In the genomic region with DNA sequence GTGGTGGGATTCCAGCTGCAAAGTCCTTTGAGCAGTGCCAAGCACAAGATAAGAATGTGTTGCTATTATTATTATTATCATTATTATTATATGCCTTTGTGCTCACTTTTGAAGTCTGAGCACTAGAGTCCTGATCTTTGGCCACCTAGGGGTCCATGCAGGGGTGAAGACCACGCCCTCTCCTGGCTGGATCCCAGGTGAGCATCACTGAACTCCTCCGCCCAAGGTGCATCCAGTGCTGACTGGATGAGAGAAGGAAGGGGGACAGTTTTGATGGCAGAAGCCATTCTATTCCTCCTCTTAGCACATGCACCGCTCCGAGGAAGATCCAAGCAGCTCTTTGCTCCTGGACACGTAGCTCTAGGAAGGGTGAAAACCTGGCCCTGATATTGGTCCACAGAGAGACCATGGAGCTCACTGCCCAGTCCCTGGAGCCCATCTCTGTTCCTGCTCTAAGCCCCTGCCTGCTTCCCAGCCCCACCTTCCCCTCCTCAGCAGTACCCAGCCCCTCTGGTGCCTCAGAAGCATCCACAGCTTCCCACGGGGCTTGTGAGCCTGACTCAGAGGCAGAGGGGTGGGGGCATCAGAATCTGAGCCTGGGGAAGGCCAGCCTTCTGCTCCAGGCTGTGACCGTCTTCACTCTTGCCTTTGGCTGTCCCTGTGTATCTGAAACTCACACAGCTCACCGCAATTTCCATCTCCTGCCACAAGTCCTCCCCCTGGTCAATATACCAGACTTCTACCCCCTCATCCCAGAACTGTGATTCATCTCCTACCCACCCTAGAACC, we compare ENCODE assay signal across 39 cellular contexts. TPM values are rescaled to one million over a fixed set of nuclear protein-coding genes. Genes with fewer than 3 reads are reported as not detected.
DNase-seq lines count a peak whose midpoint lies in the region; ATAC-seq, FAIRE-seq and TF ChIP-seq lines count a peak whose summit lies in the region.
"Had no signal": no experiment of that assay in that cellular context is flagged by ENCODE, and none has a peak within 500 bp of the region (broad histone marks: within the 10 kb centered on the region; RNA-seq: fewer than 3 reads in every experiment).

No MANE protein-coding gene starts in this region.

- H4K91ac ChIP-seq in H1 (replicated peaks; ENCODE audit: insufficient read length, low read length): no peak overlapping the region

- H3K4me1 Mint-ChIP-seq in activated CD8-positive, alpha-beta T cell treated with anti-CD3 and anti-CD28 coated beads for 36 hours (ENCODE audit: low read depth): peaks cover 7% of the 10 kb centered on the region
- no peaks in the 10 kb centered on the region for H3K4me1 Mint-ChIP-seq in activated CD8-positive, alpha-beta T cell treated with anti-CD3 and anti-CD28 coated beads, Interleukin-2, amount 10 ng/mL, durations not matched to agents 7 days and 5 days (ENCODE audit: low read depth)
- peaks cover 14% of the 10 kb centered on the region for H3K4me1 Mint-ChIP-seq in neural crest cell

- TF ChIP-seq POLR2A in H1 (IDR thresholded peaks at IDR 0.05; ENCODE audit: control extremely low read depth in 1 of 2, low read depth in 2 of 2, low read length in 2 of 2): no peak
- TF ChIP-seq POLR2A in H54 (IDR thresholded peaks at IDR 0.05; ENCODE audit: low read depth, low read length): no peak

- TF ChIP-seq EP300 in H1 (IDR thresholded peaks at IDR 0.05; ENCODE audit: borderline replicate concordance in 1 of 2, low read depth in 2 of 2, low read length in 2 of 2): no peak

- no peak overlapping the region for H3K27ac ChIP-seq in H1 (ENCODE audit: low read depth, low read length)
- H3K27ac ChIP-seq: 22Rv1, breast epithelium, hepatocyte, pancreas, VCaP had no signal

- H2AFZ ChIP-seq in H1 (ENCODE audit: low read length): no peak overlapping the region
- H2AFZ ChIP-seq: GM23338, hepatocyte had no signal

- no peak overlapping the region for H4K8ac ChIP-seq in H1 (ENCODE audit: extremely low read depth, insufficient read depth, low read length)

- H3K79me1 ChIP-seq in H1 (ENCODE audit: low read depth, low read length): no peaks in the 10 kb centered on the region

- no peak overlapping the region for H3K4me2 ChIP-seq in H1 (ENCODE audit: insufficient read depth in 1 of 2, low read depth in 2 of 2, low read length in 2 of 2)
- H3K4me2 ChIP-seq: GM23338, hepatocyte had no signal

- H4K5ac ChIP-seq in H1 (ENCODE audit: insufficient read length, low read depth, low read length): no peak overlapping the region

- WGBS in H1 (ENCODE audit: extremely low coverage in 1 of 2, insufficient coverage in 1 of 2, insufficient read length in 1 of 2, insufficient replicate concordance in 2 of 2, low coverage in 1 of 2, low lambda C conversion rate in 2 of 2, missing lambda C conversion rate in 1 of 2), 2 experiments: 86% methylated on average over 8 of the region's 8 CpGs; no CpG with 5 or more reads in 1 of the 2 experiments

- CTCF ChIA-PET in activated CD8-positive, alpha-beta T cell treated with anti-CD3 and anti-CD28 coated beads for 36 hours (lab: Charles Lee): interaction anchor here (0.9 kb wide), 1 partner anchor 15 kb away, joined by 3 read pairs; no protein-coding TSS in a partner anchor
- CTCF ChIA-PET in activated CD8-positive, alpha-beta T cell treated with anti-CD3 and anti-CD28 coated beads, Interleukin-2, amount 10 ng/mL, durations not matched to agents 7 days and 5 days (lab: Charles Lee): no interaction called here
- CTCF ChIA-PET in H1 (lab: Charles Lee; ENCODE audit: partially characterized antibody): interaction anchor here (0.8 to 2.5 kb wide), 7 partner anchors 10 to 452 kb away, joined by 3 to 7 read pairs (median 4); no protein-coding TSS in a partner anchor

- no peaks in the 10 kb centered on the region for H4K20me1 ChIP-seq in H1 (replicated peaks in 1 of 2; ENCODE audit: control insufficient read depth in 1 of 2, insufficient read depth in 2 of 2, low read length in 2 of 2)

- H3K4ac ChIP-seq in H1 (replicated peaks; ENCODE audit: insufficient read length, low read depth, low read length): no peak overlapping the region

- no peak overlapping the region for H2BK5ac ChIP-seq in H1 (ENCODE audit: low read depth, low read length)

- no peak overlapping the region for H2AK5ac ChIP-seq in H1 (ENCODE audit: low read depth, low read length)

- H3K23ac ChIP-seq in H1 (ENCODE audit: insufficient read length): no peak overlapping the region

- FAIRE-seq in H1 (lab: Jason Lieb, UNC): no peak
- no peak for FAIRE-seq in H54 (lab: Jason Lieb, UNC)
- FAIRE-seq: colon, GM12891, pancreas had no signal

- no peak for TF ChIP-seq CTCF in activated CD8-positive, alpha-beta T cell treated with anti-CD3 and anti-CD28 coated beads for 36 hours (IDR thresholded peaks at IDR 0.05)
- TF ChIP-seq CTCF in H1 (IDR thresholded peaks at IDR 0.05; ENCODE audit: control extremely low read depth in 1 of 3, insufficient read depth in 1 of 3, low read depth in 1 of 3, low read length in 3 of 3) (peak in 2 of 3 experiments; percentile 21 to 22; a peak in 2 of 4 replicates), neural crest cell (conservative IDR thresholded peaks at IDR 0.05) (no peak)

- peaks cover 5% of the 10 kb centered on the region for H3K9me3 Mint-ChIP-seq in activated CD8-positive, alpha-beta T cell treated with anti-CD3 and anti-CD28 coated beads for 36 hours
- peaks cover 12% of the 10 kb centered on the region for H3K9me3 Mint-ChIP-seq in activated CD8-positive, alpha-beta T cell treated with anti-CD3 and anti-CD28 coated beads, Interleukin-2, amount 10 ng/mL, durations not matched to agents 7 days and 5 days (ENCODE audit: insufficient read depth)
- H3K9me3 Mint-ChIP-seq in neural crest cell: peaks cover 2% of the 10 kb centered on the region
- H3K9me3 Mint-ChIP-seq: activated CD4-positive, alpha-beta T cell treated with anti-CD3 and anti-CD28 coated beads, Interleukin-2, amount 10 ng/mL, durations not matched to agents 24 days and 14 days; GM23338 had no signal

- no peak overlapping the region for H2BK20ac ChIP-seq in H1 (ENCODE audit: low read length)

- POLR2A ChIA-PET in activated CD8-positive, alpha-beta T cell treated with anti-CD3 and anti-CD28 coated beads for 36 hours (lab: Charles Lee): no interaction called here
- POLR2A ChIA-PET in activated CD8-positive, alpha-beta T cell treated with anti-CD3 and anti-CD28 coated beads, Interleukin-2, amount 10 ng/mL, durations not matched to agents 7 days and 5 days (lab: Charles Lee): no interaction called here
- POLR2A ChIA-PET in H1 (lab: Charles Lee; ENCODE audit: partially characterized antibody): interaction anchor here (1.2 kb wide), 1 partner anchor 18 kb away, joined by 3 read pairs; no protein-coding TSS in a partner anchor

- no peak overlapping the region for H3K4me3 ChIP-seq in H1 (ENCODE audit: extremely low read depth in 1 of 4, insufficient read depth in 2 of 4, low read depth in 3 of 4, low read length in 4 of 4)
- H3K4me3 ChIP-seq: breast epithelium, GM23338, hepatocyte, pancreas had no signal

- no peak; a peak in 1 of 4 replicates for TF ChIP-seq RAD21 in H1 (IDR thresholded peaks at IDR 0.05 in 1 of 2, conservative IDR thresholded peaks at IDR 0.05 in 1 of 2; ENCODE audit: low read depth in 2 of 2, low read length in 2 of 2)

- intact Hi-C loops in activated CD8-positive, alpha-beta T cell treated with anti-CD3 and anti-CD28 coated beads for 36 hours (cut with micrococcal nuclease): no loop called here
- intact Hi-C loops in left colon (cut with DNase I, micrococcal nuclease): loop anchor here in 1 of 2 donors (10.0 kb wide), 1 partner anchor 65 kb away; no protein-coding TSS in a partner anchor

- peak; percentile 25 for ATAC-seq in activated CD8-positive, alpha-beta T cell treated with anti-CD3 and anti-CD28 coated beads for 36 hours
- ATAC-seq in activated CD8-positive, alpha-beta T cell treated with anti-CD3 and anti-CD28 coated beads, Interleukin-2, amount 10 ng/mL, durations not matched to agents 7 days and 5 days: no peak
- ATAC-seq in left colon: no peak
- ATAC-seq: GM23338; naive thymus-derived CD4-positive, alpha-beta T cell; pancreas; PC-3; right cardiac atrium; SK-N-SH treated with all-trans-retinoic acid at 6 μM for 48 hours had no signal

- H3K14ac ChIP-seq in H1 (ENCODE audit: insufficient read length): no peak overlapping the region

- no peaks in the 10 kb centered on the region for H3K23me2 ChIP-seq in H1 (ENCODE audit: low read depth, low read length)

- 0 out of 7 replicates have a peak, but pooled peaks cover 0 to 2% (median 0%) of the 10 kb centered on the region in 4 experiments for H3K4me1 ChIP-seq in H1 (replicated peaks in 1 of 4; ENCODE audit: control insufficient read depth in 3 of 4, insufficient read depth in 4 of 4, low read length in 3 of 4)

- H2BK12ac ChIP-seq in H1 (ENCODE audit: low read depth, low read length): no peak overlapping the region

- no peaks in the 10 kb centered on the region for H3K9me3 ChIP-seq in H1 (ENCODE audit: insufficient read depth in 2 of 2, low read depth in 1 of 2, low read length in 1 of 2)
- H3K9me3 ChIP-seq: breast epithelium, pancreas had no signal

- H3K27ac Mint-ChIP-seq in activated CD8-positive, alpha-beta T cell treated with anti-CD3 and anti-CD28 coated beads for 36 hours: no peak overlapping the region
- no peak overlapping the region for H3K27ac Mint-ChIP-seq in activated CD8-positive, alpha-beta T cell treated with anti-CD3 and anti-CD28 coated beads, Interleukin-2, amount 10 ng/mL, durations not matched to agents 7 days and 5 days
- peak overlapping the region; percentile 27 for H3K27ac Mint-ChIP-seq in neural crest cell (ENCODE audit: unreplicated experiment)
- H3K27ac Mint-ChIP-seq: activated CD4-positive, alpha-beta T cell treated with anti-CD3 and anti-CD28 coated beads, Interleukin-2, amount 10 ng/mL, durations not matched to agents 24 days and 14 days; CD4-positive, alpha-beta memory T cell; GM23338; IgD-negative memory B cell; naive thymus-derived CD4-positive, alpha-beta T cell had no signal

- no peak overlapping the region for H3K4me3 Mint-ChIP-seq in activated CD8-positive, alpha-beta T cell treated with anti-CD3 and anti-CD28 coated beads for 36 hours
- no peak overlapping the region for H3K4me3 Mint-ChIP-seq in activated CD8-positive, alpha-beta T cell treated with anti-CD3 and anti-CD28 coated beads, Interleukin-2, amount 10 ng/mL, durations not matched to agents 7 days and 5 days
- no peak overlapping the region for H3K4me3 Mint-ChIP-seq in neural crest cell
- H3K4me3 Mint-ChIP-seq: activated CD4-positive, alpha-beta T cell treated with anti-CD3 and anti-CD28 coated beads, Interleukin-2, amount 10 ng/mL, durations not matched to agents 24 days and 14 days; CD4-positive, alpha-beta memory T cell; GM23338; mesothelial cell of epicardium; naive thymus-derived CD4-positive, alpha-beta T cell had no signal

- no peaks in the 10 kb centered on the region for H3K79me2 ChIP-seq in H1 (ENCODE audit: control insufficient read depth in 1 of 2, insufficient read depth in 2 of 2, low read length in 2 of 2)
- H3K79me2 ChIP-seq: hepatocyte had no signal

- H2BK120ac ChIP-seq in H1 (replicated peaks; ENCODE audit: low read depth, low read length): no peak overlapping the region

- H2BK15ac ChIP-seq in H1 (ENCODE audit: low read length): no peak overlapping the region

- no peaks in the 10 kb centered on the region for H3K36me3 Mint-ChIP-seq in activated CD8-positive, alpha-beta T cell treated with anti-CD3 and anti-CD28 coated beads for 36 hours (ENCODE audit: low read depth)
- H3K36me3 Mint-ChIP-seq in activated CD8-positive, alpha-beta T cell treated with anti-CD3 and anti-CD28 coated beads, Interleukin-2, amount 10 ng/mL, durations not matched to agents 7 days and 5 days (ENCODE audit: low read depth): no peaks in the 10 kb centered on the region
- peaks cover 4% of the 10 kb centered on the region for H3K36me3 Mint-ChIP-seq in neural crest cell (ENCODE audit: low read depth)
- H3K36me3 Mint-ChIP-seq: CD4-positive, alpha-beta memory T cell had no signal

- no peaks in the 10 kb centered on the region for H3K27me3 ChIP-seq in H1 (replicated peaks in 1 of 4; ENCODE audit: control insufficient read depth in 3 of 4, extremely low read depth in 1 of 4, insufficient read depth in 3 of 4, low read length in 3 of 4)
- H3K27me3 ChIP-seq: hepatocyte, pancreas had no signal

- no peak overlapping the region for H3K18ac ChIP-seq in H1 (ENCODE audit: extremely low read depth, low read length)

- DNase-seq in activated CD8-positive, alpha-beta T cell treated with anti-CD3 and anti-CD28 coated beads for 36 hours: peak; percentile 14
- DNase-seq in activated CD8-positive, alpha-beta T cell treated with anti-CD3 and anti-CD28 coated beads, Interleukin-2, amount 10 ng/mL, durations not matched to agents 7 days and 5 days: no peak
- DNase-seq in H1 (ENCODE audit: low read depth in 1 of 2, low spot score in 2 of 2) (no peak), neural crest cell (ENCODE audit: low read depth, low spot score) (no peak), stromal cell of bone marrow (ENCODE audit: low read depth) (peak; percentile 58), H54 (ENCODE audit: insufficient read length, low spot score) (no peak), NCI-H1436 treated with DMSO at 0.1 percent for 48 hours (lab: John Stamatoyannopoulos, UW) (no peak), left colon (no peak)
- DNase-seq: activated CD4-positive, alpha-beta T cell treated with anti-CD3 and anti-CD28 coated beads, Interleukin-2, amount 10 ng/mL, durations not matched to agents 24 days and 14 days; activated naive CD4-positive, alpha-beta T cell treated with Interleukin-2 at 50 U/mL for 16 hours; activated T-cell treated with anti-CD3 and anti-CD28 coated beads, Interleukin-2, amount 50 U/mL, for 48 hours; amniotic stem cell; CD4-positive, alpha-beta memory T cell; effector CD8-positive, alpha-beta T cell; EL; erythroblast; foreskin melanocyte; left ventricle myocardium superior; naive thymus-derived CD4-positive, alpha-beta T cell; NCI-H1048; NCI-H1694 treated with DMSO at 0.1 percent for 48 hours; NCI-H524 treated with DMSO at 0.1 percent for 48 hours; NK-92 treated with Interleukin-12 subunit alpha and Interleukin-12 subunit beta, amount 100 ng/mL, for 24 hours; pancreas; PC-3; stimulated activated CD4-positive, alpha-beta T cell treated with anti-CD3 and anti-CD28 coated beads, Interleukin-15, amount 100 ng/mL, for 24 hours; stimulated activated naive CD4-positive, alpha-beta T cell; T-helper 2 cell had no signal

- no peak overlapping the region for H3K9ac ChIP-seq in H1 (replicated peaks in 1 of 4; ENCODE audit: extremely low read depth in 1 of 4, low read depth in 3 of 4, low read length in 3 of 4)

- peaks cover 4% of the 10 kb centered on the region for H3K27me3 Mint-ChIP-seq in activated CD8-positive, alpha-beta T cell treated with anti-CD3 and anti-CD28 coated beads for 36 hours
- H3K27me3 Mint-ChIP-seq in activated CD8-positive, alpha-beta T cell treated with anti-CD3 and anti-CD28 coated beads, Interleukin-2, amount 10 ng/mL, durations not matched to agents 7 days and 5 days (ENCODE audit: low read depth): peaks cover 1% of the 10 kb centered on the region
- no peaks in the 10 kb centered on the region for H3K27me3 Mint-ChIP-seq in neural crest cell (ENCODE audit: low read depth)

- no peak overlapping the region for H3K56ac ChIP-seq in H1 (replicated peaks; ENCODE audit: insufficient read length, low read depth, low read length)

- H3K36me3 ChIP-seq in H1 (ENCODE audit: control insufficient read depth in 2 of 4, insufficient read depth in 4 of 4, low read length in 3 of 4): no peaks in the 10 kb centered on the region
- H3K36me3 ChIP-seq: breast epithelium, pancreas had no signal

RNA-seq across cellular contexts. Expression of a gene that starts 45.4 kb away (rescaled TPM):
- 10 to 100 TPM; 27.7 to 31.8 TPM for total RNA-seq in activated CD8-positive, alpha-beta T cell treated with anti-CD3 and anti-CD28 coated beads for 36 hours
- total RNA-seq in activated CD8-positive, alpha-beta T cell treated with anti-CD3 and anti-CD28 coated beads, Interleukin-2, amount 10 ng/mL, durations not matched to agents 7 days and 5 days: 10 to 100 TPM; 41.7 to 44.3 TPM
- 74.2 and 76.2 TPM in 2 replicates for total RNA-seq in H1 (2021; fragmentation: NEBNext Ultra II Directional; extraction: Animal tissue kit (Norgen Biotek cat#: 25700))
- polyA plus RNA-seq in H1 (2011; rRNA removed): 29.2 and 35.2 TPM in 2 replicates
- 45.2 TPM for polyA plus RNA-seq in H1 (2011; cell fraction: cytosol; rRNA removed)
- 32.5 TPM for polyA plus RNA-seq in H1 (2011; cell fraction: nucleus; rRNA removed)
- polyA plus RNA-seq in H1 (2012, experiment 1 of 2): 34.8 to 54.7 TPM (median 42.9 TPM) in 4 replicates
- 12.4 TPM for polyA plus RNA-seq in H1 (2012, experiment 2 of 2)
- 62.6 TPM for polyA plus RNA-seq in H1 (2013, experiment 1 of 2)
- 82.9 TPM for polyA plus RNA-seq in H1 (2013, experiment 2 of 2)
- polyA minus RNA-seq in H1 (2011; rRNA and poly(A)+ RNA removed): 58.1 and 81.8 TPM in 2 replicates
- polyA minus RNA-seq in H1 (2011; cell fraction: cytosol; rRNA and poly(A)+ RNA removed): 49.1 TPM
- polyA minus RNA-seq in H1 (2011; cell fraction: nucleus; rRNA and poly(A)+ RNA removed): 43.8 TPM
- 78.8 and 79.8 TPM in 2 replicates for total RNA-seq in neural crest cell
- 10 to 100 TPM; 41.2 to 41.7 TPM for total RNA-seq in left colon

Comparison
In these comparisons a context has a peak if more than half of its experiments do, and no peak if none do; other contexts are left out.
1. DNase-seq: peak in activated CD8-positive, alpha-beta T cell treated with anti-CD3 and anti-CD28 coated beads for 36 hours (single experiment) and stromal cell of bone marrow (single experiment); none in activated CD8-positive, alpha-beta T cell treated with anti-CD3 and anti-CD28 coated beads, Interleukin-2, amount 10 ng/mL, durations not matched to agents 7 days and 5 days (single experiment), H1 (0 of 2), neural crest cell (single experiment), H54 (single experiment), NCI-H1436 treated with DMSO at 0.1 percent for 48 hours (single experiment) and left colon (0 of 2).
2. CTCF ChIP-seq: peak in H1 (2 of 3); none in activated CD8-positive, alpha-beta T cell treated with anti-CD3 and anti-CD28 coated beads for 36 hours (single experiment) and neural crest cell (single experiment).